In the genomic region with DNA sequence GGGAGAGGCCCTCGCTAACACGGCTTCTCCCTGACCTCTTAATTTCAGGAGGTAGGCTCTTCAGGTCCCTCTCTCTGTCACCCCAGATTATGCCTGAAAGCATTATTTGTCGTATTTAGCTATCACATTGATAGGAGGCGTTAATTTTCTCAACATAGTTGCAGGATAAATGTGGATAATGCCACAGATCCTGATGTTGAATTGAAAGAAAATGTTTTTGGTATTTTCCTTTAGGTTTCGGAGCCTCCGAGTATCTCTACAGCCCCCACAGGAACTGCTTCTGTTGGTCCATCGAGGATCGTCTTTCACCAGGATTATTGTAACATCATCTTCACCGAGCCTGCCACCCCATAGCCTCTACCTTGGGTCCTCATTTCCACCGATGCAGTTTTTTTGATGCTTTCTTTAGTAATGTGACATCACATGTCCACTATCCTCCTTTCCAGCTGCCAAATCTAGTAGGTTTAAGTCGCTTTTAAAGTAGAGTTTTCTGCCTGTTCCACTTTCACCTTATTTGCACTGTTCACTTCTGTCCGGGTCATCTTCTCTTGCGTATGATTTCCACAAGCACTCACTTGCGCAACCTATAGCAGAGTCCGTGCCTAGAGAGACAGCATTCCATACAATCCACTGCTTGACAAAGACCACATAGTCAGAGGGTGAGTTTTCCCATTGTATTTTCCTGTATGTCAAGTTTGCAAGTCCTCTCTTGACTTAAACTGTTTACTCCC, we compare ENCODE assay signal across 8 cellular contexts. TPM values are rescaled to one million over a fixed set of nuclear protein-coding genes. Genes with fewer than 3 reads are reported as not detected.
DNase-seq lines count a peak whose midpoint lies in the region; ATAC-seq and TF ChIP-seq lines count a peak whose summit lies in the region.

No MANE protein-coding gene starts in this region.

- H3K27me3 ChIP-seq in BLaER1 treated with 17β-estradiol and CSF1 and Interleukin-3, amounts not matched to agents 10 nM and 100 nM, result peaks cover 9 to 17% (median 14%) of the 10 kb centered on the region in 11 experiments
- peaks cover 0 to 11% (median 0%) of the 10 kb centered on the region in 4 donors for H3K27me3 ChIP-seq in esophagus squamous epithelium
- H3K27me3 ChIP-seq in neuron (ENCODE audit: insufficient read depth, low read length), result peaks cover 9% of the 10 kb centered on the region

- POLR2A ChIA-PET in HEK293 (lab: Yijun Ruan, JAX), result no interaction called here
- POLR2A ChIA-PET in T-cell (lab: Charles Lee), result no interaction called here

- TF ChIP-seq CTCF in HEK293 (tag by site-specific recombination; IDR thresholded peaks at IDR 0.05) (no peak), esophagus squamous epithelium (IDR thresholded peaks at IDR 0.05) (no peak)

- H3K4me1 ChIP-seq in BLaER1 treated with 17β-estradiol and CSF1 and Interleukin-3, amounts not matched to agents 10 nM and 100 nM, result peaks cover 8 to 21% (median 15%) of the 10 kb centered on the region in 10 experiments
- H3K4me1 ChIP-seq in HEK293 (ENCODE audit: control insufficient read depth, insufficient read depth, low read length), result no peaks in the 10 kb centered on the region
- H3K4me1 ChIP-seq in esophagus squamous epithelium, result peaks cover 0 to 23% (median 14%) of the 10 kb centered on the region in 3 donors
- H3K4me1 ChIP-seq in neuron (ENCODE audit: insufficient read depth, low read length), result peaks cover 13% of the 10 kb centered on the region

- peaks cover 5 to 9% (median 8%) of the 10 kb centered on the region in 3 donors for H3K9me3 Mint-ChIP-seq in T-cell

- H3K9me3 ChIP-seq in BLaER1 treated with 17β-estradiol and CSF1 and Interleukin-3, amounts not matched to agents 10 nM and 100 nM (replicated peaks in 1 of 11), result peaks cover 0 to 43% (median 36%) of the 10 kb centered on the region in 11 experiments; a peak in 18 of 22 replicates
- H3K9me3 ChIP-seq in HEK293 (ENCODE audit: control insufficient read depth, insufficient read depth, low read depth, low read length) (no peaks in the 10 kb centered on the region), esophagus squamous epithelium (no peaks in the 10 kb centered on the region), neuron (ENCODE audit: low read length) (peaks cover 3% of the 10 kb centered on the region)

- no peaks in the 10 kb centered on the region for H4K20me1 ChIP-seq in BLaER1 treated with 17β-estradiol and CSF1 and Interleukin-3, amounts not matched to agents 10 nM and 100 nM

- H3K27ac ChIP-seq in BLaER1 treated with 17β-estradiol and CSF1 and Interleukin-3, amounts not matched to agents 10 nM and 100 nM, result peak overlapping the region; percentile 58 to 94 (median 88); a peak in 21 of 22 replicates
- H3K27ac ChIP-seq in HEK293 (ENCODE audit: extremely low read depth, low read depth, low read length) (peak overlapping the region; percentile 65; the same call in 1 of the 2 replicates), esophagus squamous epithelium (peak overlapping the region; percentile 84 to 93 (median 90))

- H3K4me2 ChIP-seq in BLaER1 treated with 17β-estradiol and CSF1 and Interleukin-3, amounts not matched to agents 10 nM and 100 nM, result peak overlapping the region; percentile 78 to 94 (median 89)

- CTCF ChIA-PET in HEK293 (lab: Yijun Ruan, JAX), result interaction anchor here (0.6 kb wide), 2 partner anchors 42 to 332 kb away, joined by 3 read pairs; no protein-coding TSS in a partner anchor
- CTCF ChIA-PET in T-cell (lab: Charles Lee), result no interaction called here

- DNase-seq in T-cell (no peak), esophagus squamous epithelium (lab: John Stamatoyannopoulos, UW) (no peak), NCI-H2196 (lab: John Stamatoyannopoulos, UW; ENCODE audit: unreplicated experiment) (no peak), NCI-H1436 treated with DMSO at 0.1 percent for 48 hours (lab: John Stamatoyannopoulos, UW) (no peak)

- 13 to 16% methylated on average over 13 of the region's 15 CpGs for WGBS in esophagus squamous epithelium, 2 donors

- H3K4me1 Mint-ChIP-seq in T-cell, result peaks cover 20 to 29% (median 25%) of the 10 kb centered on the region in 3 donors

- peaks cover 0 to 9% of the 10 kb centered on the region in 2 donors for H3K27me3 Mint-ChIP-seq in T-cell

- peak overlapping the region; percentile 86 to 92 (median 87) for H3K4me3 Mint-ChIP-seq in T-cell

- H2AFZ ChIP-seq in neuron (ENCODE audit: low read depth, low read length), result peak overlapping the region; percentile 96

- H3K36me3 Mint-ChIP-seq in T-cell, result peaks cover 25% of the 10 kb centered on the region

- no peak for TF ChIP-seq POLR2A in esophagus squamous epithelium (IDR thresholded peaks at IDR 0.05)

- peak overlapping the region; percentile 64 to 83 (median 76) for H3K4me3 ChIP-seq in BLaER1 treated with 17β-estradiol and CSF1 and Interleukin-3, amounts not matched to agents 10 nM and 100 nM
- H3K4me3 ChIP-seq in HEK293 (ENCODE audit: low read depth, low read length) (peak overlapping the region; percentile 69), esophagus squamous epithelium (peak overlapping the region; percentile 72 to 98 (median 86)), neuron (ENCODE audit: low read length) (peak overlapping the region; percentile 89)

- peak overlapping the region; percentile 70 to 86 for H3K27ac Mint-ChIP-seq in T-cell

- ATAC-seq in T-cell (replicated peaks in 1 of 4) (no peak), GM19324 (IDR thresholded peaks at IDR 0.05; ENCODE audit: low FRiP score, unreplicated experiment) (no peak)

- peak overlapping the region; percentile 77 to 94 (median 88) for H3K9ac ChIP-seq in BLaER1 treated with 17β-estradiol and CSF1 and Interleukin-3, amounts not matched to agents 10 nM and 100 nM

- peaks cover 0 to 30% (median 19%) of the 10 kb centered on the region in 11 experiments; a peak in 14 of 22 replicates for H3K36me3 ChIP-seq in BLaER1 treated with 17β-estradiol and CSF1 and Interleukin-3, amounts not matched to agents 10 nM and 100 nM
- H3K36me3 ChIP-seq in HEK293 (ENCODE audit: control insufficient read depth in 2 of 2, insufficient read depth in 1 of 2, low read length in 2 of 2) (peaks cover 0 to 4% of the 10 kb centered on the region in 2 experiments; a peak in 1 of 3 replicates), esophagus squamous epithelium (no peaks in the 10 kb centered on the region), neuron (ENCODE audit: insufficient read depth, low read length) (peaks cover 5% of the 10 kb centered on the region)

- intact Hi-C loops in esophagus squamous epithelium (cut with DNase I), result loop anchor here (5.0 kb wide), 1 partner anchor 290 kb away; no protein-coding TSS in a partner anchor

TF ChIP-seq in HEK293, 187 proteins besides CTCF, POLR2A, EP300 and RAD21:
- no peak for TF ChIP-seq ZNF610 (tag by site-specific recombination; IDR thresholded peaks at IDR 0.05; ENCODE audit: borderline replicate concordance)
- TF ChIP-seq ZNF571 (tag by site-specific recombination; IDR thresholded peaks at IDR 0.05), result no peak
- no peak for TF ChIP-seq ZNF169 (tag by site-specific recombination; IDR thresholded peaks at IDR 0.05)
- TF ChIP-seq ZNF335 (tag by site-specific recombination; conservative IDR thresholded peaks at IDR 0.05), result peak; percentile 92
- TF ChIP-seq ZNF544 (tag by site-specific recombination; IDR thresholded peaks at IDR 0.05), result no peak
- no peak for TF ChIP-seq ZNF140 (tag by site-specific recombination; IDR thresholded peaks at IDR 0.05)
- TF ChIP-seq PRDM1 (tag by site-specific recombination; IDR thresholded peaks at IDR 0.05), result 0 out of 2 replicates have a peak, but pooled peaks have one; percentile 14

RNA-seq across cellular contexts. Expression of a gene that starts 0.7 kb away (rescaled TPM):
- total RNA-seq in T-cell (1 to 10 TPM; 3.8 to 6.7 (median 5.2) TPM), esophagus squamous epithelium (1 to 10 TPM; 1.2 to 8.5 (median 5.8) TPM)

RNA-seq across cellular contexts. Expression of a gene that starts 55.0 kb away (rescaled TPM):
- total RNA-seq in T-cell, result 10 to 100 TPM; 11.3 to 92.9 (median 22.7) TPM
- 10 to 100 TPM in 2 of 4 donors, 1 to 10 TPM in 2; 5.2 to 19.1 (median 8.2) TPM for total RNA-seq in esophagus squamous epithelium
